ENCODE assay signal across 25 cellular contexts in the genomic region with DNA sequence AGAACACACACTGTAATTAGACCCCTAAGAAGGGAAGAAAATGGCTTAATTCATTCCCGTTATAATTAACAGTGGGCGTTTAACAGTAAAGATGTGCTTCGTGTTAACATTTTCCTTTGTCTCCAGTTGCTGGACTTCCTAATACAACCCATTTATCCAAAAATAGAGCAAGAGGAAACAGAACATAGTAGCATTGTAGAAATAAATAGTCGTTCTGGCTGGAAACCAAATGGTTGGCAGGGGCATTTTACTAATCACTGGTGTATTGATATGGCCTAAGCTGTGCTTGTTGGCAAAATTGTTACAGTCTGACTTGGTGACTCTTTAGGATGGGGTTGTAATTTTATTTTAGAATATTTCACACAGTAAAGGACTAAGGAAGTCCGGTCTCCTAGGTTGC.
"Had no signal": no experiment of that assay in that cellular context is flagged by ENCODE, and none has a peak within 500 bp of the region (broad histone marks: within the 10 kb centered on the region; RNA-seq: fewer than 3 reads in every experiment).

No MANE protein-coding gene starts in this region.

- H3K4me2 ChIP-seq: neural progenitor cell had no signal

- DNase-seq: natural killer cell; occipital lobe; ovary; posterior cingulate gyrus; psoas muscle; right cardiac atrium; small intestine; stimulated activated CD4-positive, alpha-beta T cell treated with anti-CD3 and anti-CD28 coated beads, Interleukin-15, amount 100 ng/mL, for 24 hours; stimulated activated CD4-positive, alpha-beta T cell treated with anti-CD3 and anti-CD28 coated beads, Interleukin-2, amount 100 ng/mL, for 24 hours; stimulated activated CD4-positive, alpha-beta T cell treated with anti-CD3 and anti-CD28 coated beads, Interleukin-2, amount 100 ng/mL, for 48 hours; stimulated activated CD4-positive, alpha-beta T cell treated with anti-CD3 and anti-CD28 coated beads, Interleukin-4, amount 100 ng/mL, for 24 hours; stimulated activated naive B cell treated with anti-CD40 and anti-IgM and Interleukin-4, amounts not matched to agents 10 μg/mL and 1 μg/mL and 100 μg/mL, for 72 hours; stimulated activated naive CD4-positive, alpha-beta T cell treated with Interleukin-2 at 50 U/mL for 16 hours; stomach; thyroid gland; trophoblast cell; upper lobe of left lung had no signal

- H3K4me3 ChIP-seq: neural progenitor cell, ovary, psoas muscle, stomach, thoracic aorta, thyroid gland, tibial nerve, upper lobe of left lung, vagina had no signal

- H3K9ac ChIP-seq: neural progenitor cell, parathyroid adenoma had no signal

- H3K79me2 ChIP-seq: parathyroid adenoma had no signal

- H3K27ac ChIP-seq: neural progenitor cell, ovary, parathyroid adenoma, psoas muscle, thoracic aorta, thyroid gland, tibial nerve, upper lobe of left lung, vagina had no signal

- ATAC-seq: natural killer cell; psoas muscle; right cardiac atrium; sciatic nerve; stimulated activated effector memory CD8-positive, alpha-beta T cell treated with anti-CD3 and anti-CD28 coated beads, Interleukin-12 subunit alpha, Interleukin-12 subunit beta, amount 100 ng/mL, for 72 hours; stimulated activated naive B cell treated with anti-CD40 and anti-IgM and Interleukin-4, amounts not matched to agents 10 μg/mL and 1 μg/mL and 100 μg/mL, for 72 hours had no signal

- H3K27me3 ChIP-seq: neural progenitor cell, ovary, stomach, thyroid gland, tibial nerve, upper lobe of left lung, vagina had no signal

- H3K36me3 ChIP-seq: neural progenitor cell, ovary, stomach, thoracic aorta, thyroid gland, tibial nerve, upper lobe of left lung, vagina had no signal

- H3K4me1 ChIP-seq: neural progenitor cell, parathyroid adenoma, psoas muscle, stomach, tibial nerve, upper lobe of left lung had no signal

- H3K9me3 ChIP-seq: ovary, psoas muscle, stomach, thoracic aorta, thyroid gland, tibial nerve, upper lobe of left lung, vagina had no signal

- H2AFZ ChIP-seq: neural progenitor cell, parathyroid adenoma had no signal

- FAIRE-seq: small intestine, urothelium cell line had no signal
